Comparison of ENCODE assay signal across 28 cellular contexts in the genomic region with DNA sequence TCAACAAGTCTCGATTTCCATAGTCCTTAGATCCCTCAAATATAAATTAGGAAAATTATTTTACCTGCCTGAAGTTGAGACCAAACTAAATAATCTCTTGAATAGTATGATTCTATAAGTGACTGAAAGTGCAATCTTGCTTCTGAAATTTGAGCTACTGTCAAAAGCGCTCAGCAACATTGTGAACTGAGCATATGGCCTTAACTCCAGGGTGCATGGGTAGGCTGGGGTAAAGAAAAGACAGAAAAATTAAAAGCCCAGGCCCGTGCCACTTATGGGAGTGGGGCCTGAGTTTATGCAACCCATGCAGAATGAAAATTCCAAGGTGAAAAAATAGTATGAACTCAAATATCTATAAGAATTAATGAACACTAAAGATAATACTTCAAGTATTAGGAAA.
"Had no signal": no experiment of that assay in that cellular context is flagged by ENCODE, and none has a peak within 500 bp of the region (broad histone marks: within the 10 kb centered on the region; RNA-seq: fewer than 3 reads in every experiment).

No MANE protein-coding gene starts in this region.

- H3K27ac ChIP-seq: coronary artery, esophagus muscularis mucosa, foreskin keratinocyte, gastroesophageal sphincter, heart left ventricle, hepatocyte, neutrophil, parathyroid adenoma, stomach, testis, tibial artery, upper lobe of left lung had no signal

- H3K4me1 ChIP-seq: parathyroid adenoma, testis had no signal

- DNase-seq: dermis blood vessel endothelial cell; effector memory CD4-positive, alpha-beta T cell; foreskin keratinocyte; heart left ventricle; kidney; mucosa of descending colon; naive B cell; stimulated activated CD4-positive, alpha-beta T cell treated with anti-CD3 and anti-CD28 coated beads, Interleukin-2, amount 100 ng/mL, for 24 hours; stimulated activated CD4-positive, alpha-beta T cell treated with anti-CD3 and anti-CD28 coated beads, Interleukin-4, amount 100 ng/mL, for 24 hours; stimulated activated naive CD4-positive, alpha-beta T cell treated with Interleukin-2 at 50 U/mL for 16 hours; stomach; substantia nigra; testis; tibial artery; upper lobe of left lung had no signal

- H3K27me3 ChIP-seq: esophagus muscularis mucosa, foreskin keratinocyte, gastroesophageal sphincter, heart left ventricle, hepatocyte, neutrophil, stomach, testis, tibial artery, upper lobe of left lung had no signal

- H3K9ac ChIP-seq: parathyroid adenoma had no signal

- H3K4me2 ChIP-seq: hepatocyte had no signal

- H3K36me3 ChIP-seq: esophagus muscularis mucosa, gastroesophageal sphincter, neutrophil, tibial artery, upper lobe of left lung had no signal

- H2AFZ ChIP-seq: hepatocyte, parathyroid adenoma had no signal

- H3K4me3 ChIP-seq: coronary artery, esophagus muscularis mucosa, gastroesophageal sphincter, heart left ventricle, hepatocyte, lung, mucosa of descending colon, stomach, testis, tibial artery, upper lobe of left lung had no signal

- ATAC-seq: foreskin keratinocyte; gastroesophageal sphincter; heart left ventricle; left lobe of liver; mucosa of descending colon; natural killer cell treated with Interleukin-12 subunit alpha and Interleukin-12 subunit beta and Interleukin-15 and Interleukin-18, amount 100 ng/mL, for 72 hours; sciatic nerve; stimulated activated effector memory CD8-positive, alpha-beta T cell treated with anti-CD3 and anti-CD28 coated beads, Interleukin-12 subunit alpha, Interleukin-12 subunit beta, amount 100 ng/mL, for 72 hours had no signal

- H3K9me3 ChIP-seq: esophagus muscularis mucosa, gastroesophageal sphincter, heart left ventricle, mucosa of descending colon, neutrophil, stomach, testis, tibial artery, upper lobe of left lung had no signal

- FAIRE-seq: endothelial cell of umbilical vein, urothelium cell line had no signal
